In the genomic region with DNA sequence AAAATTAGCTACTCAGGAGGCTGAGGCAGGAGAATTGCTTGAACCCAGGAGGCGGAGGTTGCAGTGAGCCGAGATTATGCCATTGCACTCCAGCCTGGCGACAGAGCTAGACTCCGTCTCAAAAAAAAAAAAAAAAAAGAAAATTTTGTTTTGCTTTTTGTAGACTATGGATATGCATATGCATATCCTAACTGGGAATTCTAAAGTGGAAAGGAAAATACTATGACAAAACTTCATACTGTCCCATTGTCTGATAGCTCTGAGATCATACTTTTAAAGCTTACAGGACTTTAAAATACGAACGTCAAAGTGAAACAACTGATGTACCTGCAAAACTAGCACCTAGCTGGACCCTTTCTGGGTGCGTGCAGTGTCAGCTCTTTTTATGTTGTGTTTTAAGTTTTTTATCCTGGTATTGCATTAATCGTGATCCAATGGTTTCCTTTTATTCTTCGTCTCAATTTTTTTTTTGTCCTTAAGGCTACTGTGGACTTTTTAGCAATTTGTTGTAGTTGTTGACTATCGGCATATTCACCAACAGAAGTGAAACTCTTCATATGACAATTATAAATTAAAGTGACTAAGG, we compare ENCODE assay signal across 19 cellular contexts. TPM values are rescaled to one million over a fixed set of nuclear protein-coding genes. Genes with fewer than 3 reads are reported as not detected.
DNase-seq lines count a peak whose midpoint lies in the region; ATAC-seq and TF ChIP-seq lines count a peak whose summit lies in the region.
"Had no signal": no experiment of that assay in that cellular context is flagged by ENCODE, and none has a peak within 500 bp of the region (broad histone marks: within the 10 kb centered on the region; RNA-seq: fewer than 3 reads in every experiment).

No MANE protein-coding gene starts in this region.

- CTCF ChIA-PET in HEK293 (lab: Yijun Ruan, JAX) (interaction anchor here (0.5 to 7.1 kb wide), 51 partner anchors 7 to 1880 kb away, joined by 3 to 87 read pairs (median 5); a partner anchor contains a TSS), Panc1 (lab: Charles Lee) (interaction anchor here (0.6 kb wide), 1 partner anchor 9 kb away, joined by 3 read pairs; no protein-coding TSS in a partner anchor)

- H3K4me3 ChIP-seq in HEK293 (ENCODE audit: low read depth, low read length): no peak overlapping the region
- H3K4me3 ChIP-seq in Panc1 (ENCODE audit: low read depth in 2 of 2, low read length in 2 of 2): no peak overlapping the region
- H3K4me3 ChIP-seq: hepatocyte, lower lobe of right lung, Peyer's patch, tibial nerve had no signal

- H3K4me1 Mint-ChIP-seq in type B pancreatic cell (ENCODE audit: unreplicated experiment): peaks cover 7% of the 10 kb centered on the region

- in situ Hi-C loops in Panc1 (cut with HindIII; ENCODE audit: low pct_unique_long_range_greater_than_20kb, low sequenced_read_pairs): no loop called here

- no peaks in the 10 kb centered on the region for H3K27me3 Mint-ChIP-seq in type B pancreatic cell
- H3K27me3 Mint-ChIP-seq: activated naive CD4-positive, alpha-beta T cell treated with anti-CD3 and anti-CD28 coated beads, Interleukin-2, amount 50 U/mL, for 24 hours; naive thymus-derived CD4-positive, alpha-beta T cell; progenitor cell of endocrine pancreas had no signal

- H3K27ac ChIP-seq in HEK293 (ENCODE audit: extremely low read depth, low read depth, low read length): no peak overlapping the region
- no peak overlapping the region for H3K27ac ChIP-seq in Panc1 (ENCODE audit: low read length)
- H3K27ac ChIP-seq: C4-2B, lower lobe of right lung, Peyer's patch, WERI-Rb-1 had no signal

- TF ChIP-seq CTCF in HEK293 (tag by site-specific recombination; IDR thresholded peaks at IDR 0.05) (no peak), Panc1 (IDR thresholded peaks at IDR 0.05) (no peak), type B pancreatic cell (conservative IDR thresholded peaks at IDR 0.05) (no peak)

- H3K4me1 ChIP-seq in HEK293 (ENCODE audit: control insufficient read depth, insufficient read depth, low read length): 0 out of 2 replicates have a peak, but pooled peaks cover 3% of the 10 kb centered on the region
- H3K4me1 ChIP-seq in Panc1 (ENCODE audit: control insufficient read depth, insufficient read depth, low read length): peaks cover 5% of the 10 kb centered on the region; the same call in 1 of the 2 replicates
- H3K4me1 ChIP-seq: Peyer's patch had no signal

- no peak overlapping the region for H3K4me3 Mint-ChIP-seq in type B pancreatic cell
- H3K4me3 Mint-ChIP-seq: activated naive CD4-positive, alpha-beta T cell treated with anti-CD3 and anti-CD28 coated beads, Interleukin-2, amount 50 U/mL, for 24 hours; naive thymus-derived CD4-positive, alpha-beta T cell had no signal

- DNase-seq in Panc1 (ENCODE audit: low read depth, low spot score) (no peak), type B pancreatic cell (ENCODE audit: extremely low spot score, unreplicated experiment) (no peak), cortex of kidney (lab: John Stamatoyannopoulos, UW) (no peak)
- DNase-seq: activated CD4-positive, alpha-beta T cell treated with anti-CD3 and anti-CD28 coated beads for 48 hours; activated T-cell treated with anti-CD3 and anti-CD28 coated beads for 4 hours; GOT3; lower lobe of right lung had no signal

- no peaks in the 10 kb centered on the region for H3K27me3 ChIP-seq in Panc1 (ENCODE audit: control insufficient read depth, insufficient read depth, low read length)
- H3K27me3 ChIP-seq: hepatocyte, Peyer's patch, tibial nerve had no signal

- peak overlapping the region; percentile 14 for H3K27ac Mint-ChIP-seq in type B pancreatic cell
- H3K27ac Mint-ChIP-seq: progenitor cell of endocrine pancreas had no signal

- ATAC-seq in GM18868 (IDR thresholded peaks at IDR 0.05; ENCODE audit: unreplicated experiment): peak; percentile 16
- ATAC-seq in Panc1: peak; percentile 23; the same call in 1 of the 2 replicates
- ATAC-seq in HG03571 (IDR thresholded peaks at IDR 0.05; ENCODE audit: unreplicated experiment): no peak
- ATAC-seq in GM18502 (IDR thresholded peaks at IDR 0.05; ENCODE audit: poor library complexity, unreplicated experiment): no peak

- no peaks in the 10 kb centered on the region for H3K9me3 ChIP-seq in HEK293 (ENCODE audit: control insufficient read depth, insufficient read depth, low read depth, low read length)
- H3K9me3 ChIP-seq in Panc1 (ENCODE audit: control insufficient read depth, insufficient read depth, low read depth, low read length): no peaks in the 10 kb centered on the region
- H3K9me3 ChIP-seq: lower lobe of right lung, Peyer's patch, tibial nerve had no signal

- peaks cover 10% of the 10 kb centered on the region for H3K36me3 Mint-ChIP-seq in type B pancreatic cell

- BruUV-seq in Panc1 (replicated peaks; lab: Mats Ljungman, UMichigan): no TSS peak

- no peaks in the 10 kb centered on the region for H3K9me3 Mint-ChIP-seq in type B pancreatic cell
- H3K9me3 Mint-ChIP-seq: activated naive CD4-positive, alpha-beta T cell treated with anti-CD3 and anti-CD28 coated beads, Interleukin-2, amount 50 U/mL, for 24 hours; naive thymus-derived CD4-positive, alpha-beta T cell had no signal

- intact Hi-C loops in Panc1 (cut with micrococcal nuclease; ENCODE audit: unreplicated experiment): loop anchor here (2.0 to 5.0 kb wide), 2 partner anchors 60 to 228 kb away; no protein-coding TSS in a partner anchor

- POLR2A ChIA-PET in HEK293 (lab: Yijun Ruan, JAX) (interaction anchor here (0.6 to 1.0 kb wide), 4 partner anchors 17 to 217 kb away, joined by 3 to 10 read pairs (median 4); a partner anchor contains a TSS), Panc1 (lab: Charles Lee) (interaction anchor here (0.6 to 0.7 kb wide), 3 partner anchors 13 to 111 kb away, joined by 3 to 7 read pairs (median 3); no protein-coding TSS in a partner anchor)

- H3K36me3 ChIP-seq in HEK293 (ENCODE audit: control insufficient read depth in 2 of 2, insufficient read depth in 1 of 2, low read length in 2 of 2) (peaks cover 9 to 30% of the 10 kb centered on the region in 2 experiments), Panc1 (ENCODE audit: control insufficient read depth, insufficient read depth, low read length) (peaks cover 10% of the 10 kb centered on the region)

TF ChIP-seq in HEK293, 187 proteins besides CTCF, POLR2A, EP300 and RAD21:
- TF ChIP-seq ZNF558 (tag by site-specific recombination; IDR thresholded peaks at IDR 0.05) (peak; percentile 97), GLI4 (tag by site-specific recombination; IDR thresholded peaks at IDR 0.05) (no peak)

RNA-seq across cellular contexts. Expression of a gene that starts 19.2 kb away (rescaled TPM):
- total RNA-seq in Panc1 (2021; ENCODE audit: unreplicated experiment) (20.0 TPM), type B pancreatic cell (ENCODE audit: low replicate concordance) (12.3 and 14.5 TPM in 2 replicates)
- polyA plus RNA-seq in Panc1 (2012; ENCODE audit: insufficient read length): 14.0 TPM

RNA-seq across cellular contexts. Expression of a gene that starts 19.6 kb away (rescaled TPM):
- total RNA-seq in Panc1 (2021; ENCODE audit: unreplicated experiment) (14.0 TPM), type B pancreatic cell (ENCODE audit: low replicate concordance) (13.1 and 19.2 TPM in 2 replicates)
- 4.3 TPM for polyA plus RNA-seq in Panc1 (2012; ENCODE audit: insufficient read length)

Comparison
In these comparisons a context has a peak if more than half of its experiments do, and no peak if none do; other contexts are left out.
1. ATAC-seq: peak in GM18868 (single experiment) and Panc1 (single experiment); none in HG03571 (single experiment) and GM18502 (single experiment).